26 cellular contexts compared by ENCODE assay signal in genomic region chr1:212634252-212634651, GRCh38.
"Had no signal": no experiment of that assay in that cellular context is flagged by ENCODE, and none has a peak within 500 bp of the region (broad histone marks: within the 10 kb centered on the region; RNA-seq: fewer than 3 reads in every experiment).

No MANE protein-coding gene starts in this region.

- H3K9me3 Mint-ChIP-seq: memory B cell; stimulated activated memory B cell treated with anti-CD40 and anti-IgM and Interleukin-4, amounts not matched to agents 10 μg/mL and 1 μg/mL and 100 μg/mL, for 72 hours had no signal

- H3K27me3 ChIP-seq: ovary, spleen, tibial nerve, upper lobe of left lung had no signal

- ATAC-seq: esophagus mucosa, gastrocnemius medialis, left lobe of liver, psoas muscle, right cardiac atrium had no signal

- H3K36me3 Mint-ChIP-seq: memory B cell; stimulated activated memory B cell treated with anti-CD40 and anti-IgM and Interleukin-4, amounts not matched to agents 10 μg/mL and 1 μg/mL and 100 μg/mL, for 72 hours had no signal

- H3K27ac ChIP-seq: epithelial cell of prostate, ovary, thoracic aorta had no signal

- H3K9me3 ChIP-seq: gastrocnemius medialis, ovary, psoas muscle, spleen, thoracic aorta, upper lobe of left lung had no signal

- H3K4me3 ChIP-seq: gastrocnemius medialis, lung, ovary, psoas muscle, skin epidermis, spleen, thoracic aorta, tibial nerve, upper lobe of left lung had no signal

- H3K36me3 ChIP-seq: gastrocnemius medialis, ovary, spleen, thoracic aorta, tibial nerve, upper lobe of left lung had no signal

- DNase-seq: cortex of kidney; endodermal cell; foreskin fibroblast; gastrocnemius medialis; head of caudate nucleus; kidney; naive B cell; occipital lobe; ovary; posterior cingulate gyrus; psoas muscle; right cardiac atrium; spleen; stimulated activated CD4-positive, alpha-beta T cell treated with anti-CD3 and anti-CD28 coated beads, Interleukin-4, amount 100 ng/mL, for 4 hours; stimulated activated naive CD8-positive, alpha-beta T cell treated with anti-CD3 and anti-CD28 coated beads, Interleukin-15, Interleukin-2, amounts not matched to agents 100 U/mL and 50 U/mL, for 24 hours; upper lobe of left lung had no signal

- FAIRE-seq: kidney, urothelium cell line had no signal

- H3K4me3 Mint-ChIP-seq: endodermal cell; memory B cell; naive B cell; stimulated activated memory B cell treated with anti-CD40 and anti-IgM and Interleukin-4, amounts not matched to agents 10 μg/mL and 1 μg/mL and 100 μg/mL, for 72 hours had no signal

- H3K27ac Mint-ChIP-seq: endodermal cell had no signal
